ENCODE assay signal across 35 cellular contexts in the genomic region with DNA sequence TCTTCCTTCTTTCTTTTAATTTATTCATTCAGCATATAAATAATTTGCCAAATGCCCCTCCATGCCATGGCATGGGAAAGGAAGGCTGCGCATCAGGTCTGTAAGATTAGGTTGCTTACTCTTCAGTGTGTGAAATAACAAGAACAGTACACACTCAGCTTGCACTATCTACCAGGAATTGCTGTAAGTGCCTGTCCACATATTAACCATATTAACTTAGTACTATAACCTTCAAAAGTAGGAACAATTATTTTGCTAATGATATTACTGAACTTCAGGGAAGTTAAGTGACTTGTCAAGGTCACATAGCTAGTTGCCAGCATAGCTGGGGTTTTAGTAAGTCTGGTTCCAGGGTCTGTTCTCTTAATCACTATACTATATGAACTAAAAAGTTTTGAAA.
DNase-seq lines count a peak whose midpoint lies in the region; ATAC-seq, FAIRE-seq and TF ChIP-seq lines count a peak whose summit lies in the region.
"Had no signal": no experiment of that assay in that cellular context is flagged by ENCODE, and none has a peak within 500 bp of the region (broad histone marks: within the 10 kb centered on the region; RNA-seq: fewer than 3 reads in every experiment).

No MANE protein-coding gene starts in this region.

- H3K4me1 ChIP-seq in kidney (ENCODE audit: control insufficient read depth in 1 of 2, insufficient read depth in 1 of 2, low read depth in 1 of 2, low read length in 2 of 2), result no peaks in the 10 kb centered on the region
- peaks cover 0 to 7% (median 5%) of the 10 kb centered on the region in 3 donors for H3K4me1 ChIP-seq in pancreas
- H3K4me1 ChIP-seq: A549; BLaER1; BLaER1 treated with 17β-estradiol and CSF1 and Interleukin-3, amounts not matched to agents 10 nM and 100 nM had no signal

- TF ChIP-seq CTCF in kidney (IDR thresholded peaks at IDR 0.05; ENCODE audit: borderline replicate concordance, extremely low read depth, insufficient read depth), result no peak
- no peak for TF ChIP-seq CTCF in pancreas (IDR thresholded peaks at IDR 0.05)

- H3K27ac Mint-ChIP-seq in activated CD4-positive, alpha-beta memory T cell treated with anti-CD3 and anti-CD28 coated beads for 36 hours, result no peak overlapping the region
- H3K27ac Mint-ChIP-seq: B cell; CD14-positive monocyte; CD4-positive, alpha-beta memory T cell; CD4-positive, alpha-beta T cell; CD4-positive, CD25-positive, alpha-beta regulatory T cell; CD8-positive, alpha-beta memory T cell; CD8-positive, alpha-beta T cell had no signal

- no peak for DNase-seq in kidney
- no peak for DNase-seq in pancreas
- DNase-seq in renal cortical epithelial cell (ENCODE audit: low read depth), result peak; percentile 73
- no peak for DNase-seq in substantia nigra (lab: John Stamatoyannopoulos, UW)
- DNase-seq in activated CD8-positive, alpha-beta memory T cell treated with anti-CD3 and anti-CD28 coated beads, Interleukin-2, amount 50 U/mL, for 4 hours, result no peak
- no peak for DNase-seq in activated CD4-positive, alpha-beta memory T cell treated with anti-CD3 and anti-CD28 coated beads for 36 hours
- DNase-seq: 8988T; ACHN; AML-193; BE2C; C1 segment of cervical spinal cord; Caco-2; Calu3; CD4-positive, alpha-beta memory T cell; CD4-positive, alpha-beta T cell; CD4-positive, CD25-positive, alpha-beta regulatory T cell; CD8-positive, alpha-beta memory T cell; CD8-positive, alpha-beta T cell; COR-L47; DMS 273 treated with DMSO at 0.1 percent for 48 hours; DMS153; DMS53; DMS79; DMS79 treated with DMSO at 0.1 percent for 48 hours; DND-41; EL had no signal

- no peaks in the 10 kb centered on the region for H3K9me3 ChIP-seq in kidney (ENCODE audit: control insufficient read depth in 1 of 2, low read length in 2 of 2)
- no peaks in the 10 kb centered on the region for H3K9me3 ChIP-seq in pancreas
- H3K9me3 ChIP-seq: A549; BE2C; BLaER1; BLaER1 treated with 17β-estradiol and CSF1 and Interleukin-3, amounts not matched to agents 10 nM and 100 nM; Caco-2 had no signal

- peak; percentile 63 for FAIRE-seq in kidney (lab: Jason Lieb, UNC)
- FAIRE-seq in pancreas (lab: Jason Lieb, UNC), result no peak
- FAIRE-seq: A204.1, A549, D721Med had no signal

- no peaks in the 10 kb centered on the region for H3K27me3 ChIP-seq in pancreas
- H3K27me3 ChIP-seq: BE2C; BLaER1; BLaER1 treated with 17β-estradiol and CSF1 and Interleukin-3, amounts not matched to agents 10 nM and 100 nM had no signal

- whole genome bisulfite sequencing in pancreas, 2 donors, result 50 to 58% methylated on average over 1 of the region's 1 CpG

- H3K36me3 Mint-ChIP-seq in activated CD4-positive, alpha-beta memory T cell treated with anti-CD3 and anti-CD28 coated beads for 36 hours, result no peaks in the 10 kb centered on the region
- H3K36me3 Mint-ChIP-seq: CD14-positive monocyte; CD4-positive, alpha-beta memory T cell; CD4-positive, CD25-positive, alpha-beta regulatory T cell; CD8-positive, alpha-beta memory T cell; CD8-positive, alpha-beta T cell had no signal

- no peak overlapping the region for H3K9ac ChIP-seq in kidney (ENCODE audit: low read length in 2 of 2)
- H3K9ac ChIP-seq: BLaER1; BLaER1 treated with 17β-estradiol and CSF1 and Interleukin-3, amounts not matched to agents 10 nM and 100 nM had no signal

- H3K4me1 Mint-ChIP-seq in activated CD4-positive, alpha-beta memory T cell treated with anti-CD3 and anti-CD28 coated beads for 36 hours (ENCODE audit: low read depth), result no peaks in the 10 kb centered on the region
- H3K4me1 Mint-ChIP-seq: B cell; CD14-positive monocyte; CD4-positive, alpha-beta memory T cell; CD4-positive, CD25-positive, alpha-beta regulatory T cell; CD8-positive, alpha-beta memory T cell had no signal

- no peaks in the 10 kb centered on the region for H3K9me3 Mint-ChIP-seq in activated CD4-positive, alpha-beta memory T cell treated with anti-CD3 and anti-CD28 coated beads for 36 hours
- H3K9me3 Mint-ChIP-seq: CD4-positive, alpha-beta T cell; CD8-positive, alpha-beta T cell had no signal

- no peaks in the 10 kb centered on the region for H3K27me3 Mint-ChIP-seq in activated CD4-positive, alpha-beta memory T cell treated with anti-CD3 and anti-CD28 coated beads for 36 hours
- H3K27me3 Mint-ChIP-seq: B cell; CD4-positive, alpha-beta T cell; CD8-positive, alpha-beta memory T cell had no signal

- H3K4me3 Mint-ChIP-seq in activated CD4-positive, alpha-beta memory T cell treated with anti-CD3 and anti-CD28 coated beads for 36 hours, result no peak overlapping the region
- H3K4me3 Mint-ChIP-seq: B cell; CD14-positive monocyte; CD4-positive, alpha-beta memory T cell; CD4-positive, alpha-beta T cell; CD4-positive, CD25-positive, alpha-beta regulatory T cell; CD8-positive, alpha-beta memory T cell; CD8-positive, alpha-beta T cell had no signal

- intact Hi-C loops in kidney (cut with DNase I) (no loop called here), pancreas (cut with DNase I) (no loop called here)
- intact Hi-C loops in activated CD4-positive, alpha-beta memory T cell treated with anti-CD3 and anti-CD28 coated beads for 36 hours (cut with micrococcal nuclease), result no loop called here

- CTCF ChIA-PET in activated CD4-positive, alpha-beta memory T cell treated with anti-CD3 and anti-CD28 coated beads for 36 hours (lab: Charles Lee), result interaction anchor here (0.6 kb wide), 1 partner anchor 701 kb away, joined by 4 read pairs; no protein-coding TSS in a partner anchor

- peak; percentile 27 to 54 (median 47) for ATAC-seq in pancreas
- ATAC-seq: A549; CD8-positive, alpha-beta T cell had no signal

- H3K27ac ChIP-seq in kidney (ENCODE audit: low read depth in 2 of 2, low read length in 2 of 2) (no peak overlapping the region), pancreas (peak overlapping the region in 1 of 4 donors; percentile 28), substantia nigra (ENCODE audit: low read depth, low read length, poor library complexity, severe bottlenecking) (no peak overlapping the region)
- H3K27ac ChIP-seq: 22Rv1; A549; BLaER1; BLaER1 treated with 17β-estradiol and CSF1 and Interleukin-3, amounts not matched to agents 10 nM and 100 nM; C4-2B had no signal

- no peak overlapping the region for H3K4me3 ChIP-seq in kidney (ENCODE audit: low read length in 2 of 2)
- no peak overlapping the region for H3K4me3 ChIP-seq in pancreas
- H3K4me3 ChIP-seq: A549; BLaER1; BLaER1 treated with 17β-estradiol and CSF1 and Interleukin-3, amounts not matched to agents 10 nM and 100 nM had no signal

- POLR2A ChIA-PET in activated CD4-positive, alpha-beta memory T cell treated with anti-CD3 and anti-CD28 coated beads for 36 hours (lab: Charles Lee), result no interaction called here

- H3K36me3 ChIP-seq in kidney (ENCODE audit: control insufficient read depth in 1 of 2, insufficient read depth in 2 of 2, low read length in 2 of 2) (no peaks in the 10 kb centered on the region), pancreas (no peaks in the 10 kb centered on the region)
- H3K36me3 ChIP-seq: BE2C; BLaER1; BLaER1 treated with 17β-estradiol and CSF1 and Interleukin-3, amounts not matched to agents 10 nM and 100 nM had no signal
